Comparison of ENCODE assay signal across 26 cellular contexts in genomic region chr5:173611706-173612105, GRCh38.
"Had no signal": no experiment of that assay in that cellular context is flagged by ENCODE, and none has a peak within 500 bp of the region (broad histone marks: within the 10 kb centered on the region; RNA-seq: fewer than 3 reads in every experiment).

No MANE protein-coding gene starts in this region.

- DNase-seq: cerebellar nuclear complex; effector CD8-positive, alpha-beta T cell; endodermal cell; erythroblast; esophagus squamous epithelium; foreskin melanocyte; kidney; mesenchymal stem cell; mucosa of descending colon; naive B cell; sigmoid colon; stimulated activated CD4-positive, alpha-beta T cell treated with anti-CD3 and anti-CD28 coated beads, Interleukin-2, amount 100 ng/mL, for 24 hours; stimulated activated CD4-positive, alpha-beta T cell treated with anti-CD3 and anti-CD28 coated beads, Interleukin-4, amount 100 ng/mL, for 24 hours; stimulated activated naive CD8-positive, alpha-beta T cell treated with anti-CD3 and anti-CD28 coated beads, Interleukin-15, Interleukin-2, amounts not matched to agents 100 U/mL and 50 U/mL, for 24 hours; transverse colon; upper lobe of right lung had no signal

- H3K9me3 ChIP-seq: esophagus squamous epithelium, mucosa of descending colon, neutrophil, right atrium auricular region, sigmoid colon, transverse colon, upper lobe of right lung, vagina had no signal

- H2AFZ ChIP-seq: parathyroid adenoma had no signal

- H3K4me3 ChIP-seq: esophagus squamous epithelium, mucosa of descending colon, right atrium auricular region, sigmoid colon, transverse colon, upper lobe of right lung, vagina had no signal

- H3K27ac Mint-ChIP-seq: endodermal cell; naive B cell; natural killer cell treated with Interleukin-12 subunit alpha and Interleukin-12 subunit beta and Interleukin-15 and Interleukin-18, amount 100 ng/mL, for 72 hours; stimulated activated effector memory CD8-positive, alpha-beta T cell treated with anti-CD3 and anti-CD28 coated beads, Interleukin-12 subunit alpha, Interleukin-12 subunit beta, amount 100 ng/mL, for 72 hours had no signal

- H3K9me3 Mint-ChIP-seq: endodermal cell; mesothelial cell of epicardium; naive B cell; natural killer cell treated with Interleukin-12 subunit alpha and Interleukin-12 subunit beta and Interleukin-15 and Interleukin-18, amount 100 ng/mL, for 72 hours; neural crest cell; stimulated activated effector memory CD8-positive, alpha-beta T cell treated with anti-CD3 and anti-CD28 coated beads, Interleukin-12 subunit alpha, Interleukin-12 subunit beta, amount 100 ng/mL, for 72 hours had no signal

- H3K27ac ChIP-seq: esophagus squamous epithelium, neutrophil, parathyroid adenoma, right atrium auricular region, sigmoid colon, transverse colon, upper lobe of right lung, vagina had no signal

- H3K27me3 ChIP-seq: esophagus squamous epithelium, neutrophil, right atrium auricular region, sigmoid colon, transverse colon, upper lobe of right lung, vagina had no signal

- ATAC-seq: left lobe of liver; mucosa of descending colon; natural killer cell treated with Interleukin-12 subunit alpha and Interleukin-12 subunit beta and Interleukin-15 and Interleukin-18, amount 100 ng/mL, for 72 hours; stimulated activated effector memory CD8-positive, alpha-beta T cell treated with anti-CD3 and anti-CD28 coated beads, Interleukin-12 subunit alpha, Interleukin-12 subunit beta, amount 100 ng/mL, for 72 hours; stimulated activated naive CD8-positive, alpha-beta T cell treated with anti-CD3 and anti-CD28 coated beads, Interleukin-15, Interleukin-2, amounts not matched to agents 100 U/mL and 50 U/mL, for 24 hours; upper lobe of right lung had no signal

- H3K4me3 Mint-ChIP-seq: endodermal cell; mesothelial cell of epicardium; natural killer cell treated with Interleukin-12 subunit alpha and Interleukin-12 subunit beta and Interleukin-15 and Interleukin-18, amount 100 ng/mL, for 72 hours; stimulated activated effector memory CD8-positive, alpha-beta T cell treated with anti-CD3 and anti-CD28 coated beads, Interleukin-12 subunit alpha, Interleukin-12 subunit beta, amount 100 ng/mL, for 72 hours had no signal

- H3K27me3 Mint-ChIP-seq: naive B cell; natural killer cell treated with Interleukin-12 subunit alpha and Interleukin-12 subunit beta and Interleukin-15 and Interleukin-18, amount 100 ng/mL, for 72 hours; progenitor cell of endocrine pancreas had no signal
